In the genomic region with DNA sequence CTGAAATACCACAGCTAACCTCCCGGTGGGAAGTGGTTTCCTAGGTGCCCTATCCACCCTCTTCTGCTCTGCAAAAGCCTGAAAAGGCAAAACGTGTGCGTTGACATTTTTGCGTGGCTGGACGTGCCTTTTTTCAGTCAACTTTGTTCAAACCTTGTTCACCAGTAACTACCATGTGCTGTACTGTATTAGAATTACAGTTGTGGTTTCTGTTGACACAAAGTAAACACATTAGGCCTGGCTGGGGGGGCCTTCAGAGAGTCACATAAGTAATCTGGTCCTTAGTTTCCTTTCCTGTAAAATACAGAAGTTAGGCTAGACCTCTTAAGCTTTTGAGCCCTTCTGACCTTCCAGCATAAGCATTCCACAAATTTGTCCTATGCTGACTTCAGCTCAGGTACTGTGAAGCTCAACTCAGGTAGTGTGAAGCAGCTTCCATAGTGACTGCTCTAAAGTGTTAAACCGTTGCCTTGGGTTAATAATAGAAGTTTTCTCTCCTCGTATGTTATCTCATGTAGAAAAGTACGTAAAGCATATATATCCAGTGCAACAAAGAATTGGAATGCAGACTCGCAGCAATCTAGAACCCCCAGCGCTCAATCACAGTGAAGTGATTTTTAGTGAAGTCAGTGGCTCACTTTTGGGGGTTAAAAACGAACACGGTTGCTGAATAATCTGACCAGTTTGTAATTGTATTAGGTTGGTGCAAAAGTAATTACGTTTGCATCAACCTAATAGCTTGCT, we compare ENCODE assay signal across 8 cellular contexts.
DNase-seq lines count a peak whose midpoint lies in the region; ATAC-seq and TF ChIP-seq lines count a peak whose summit lies in the region.

No MANE protein-coding gene starts in this region.

- peak overlapping the region; percentile 90 to 94 for H3K9ac ChIP-seq in duodenal mucosa (ENCODE audit: low read depth in 1 of 2, low read length in 2 of 2)

- H3K9me3 ChIP-seq in duodenal mucosa (ENCODE audit: control insufficient read depth in 1 of 2, low read length in 2 of 2) = no peaks in the 10 kb centered on the region

- no peak for TF ChIP-seq CTCF in nephron progenitor cell (IDR thresholded peaks at IDR 0.05)

- H3K27me3 Mint-ChIP-seq in nephron progenitor cell (ENCODE audit: low read depth, poor library complexity) = peaks cover 5% of the 10 kb centered on the region

- peak overlapping the region; percentile 98 for H3K27ac Mint-ChIP-seq in nephron progenitor cell

- peaks cover 64% of the 10 kb centered on the region in 2 donors for H3K4me1 ChIP-seq in duodenal mucosa (ENCODE audit: control insufficient read depth in 1 of 2, insufficient read depth in 2 of 2, low read length in 2 of 2)

- peaks cover 52% of the 10 kb centered on the region for H3K36me3 Mint-ChIP-seq in nephron progenitor cell (ENCODE audit: low read depth)

- DNase-seq in ELR (ENCODE audit: low read depth) (peak; percentile 47), NOMO-1 treated with dmso at 0.1 percent for 144 hours (lab: John Stamatoyannopoulos, UW; ENCODE audit: unreplicated experiment) (peak; percentile 35), nephron progenitor cell (no peak), SHP77 (lab: John Stamatoyannopoulos, UW) (no peak), retina (no peak), ecto neural progenitor cell (ENCODE audit: low spot score) (no peak)

- no peaks in the 10 kb centered on the region for H3K9me3 Mint-ChIP-seq in nephron progenitor cell

- H3K4me3 ChIP-seq in duodenal mucosa (ENCODE audit: low read depth in 1 of 2, low read length in 2 of 2) = peak overlapping the region; percentile 81 to 93

- ATAC-seq in HG02870 (IDR thresholded peaks at IDR 0.05; ENCODE audit: unreplicated experiment) = no peak

- H3K4me3 Mint-ChIP-seq in nephron progenitor cell = peak overlapping the region; percentile 96

- H3K4me1 Mint-ChIP-seq in nephron progenitor cell = peaks cover 77% of the 10 kb centered on the region

- peaks cover 19 to 39% of the 10 kb centered on the region in 2 donors for H3K36me3 ChIP-seq in duodenal mucosa (ENCODE audit: control insufficient read depth in 1 of 2, insufficient read depth in 2 of 2, low read length in 2 of 2)

- H3K27me3 ChIP-seq in duodenal mucosa (ENCODE audit: control insufficient read depth in 1 of 2, insufficient read depth in 2 of 2, low read length in 2 of 2) = no peaks in the 10 kb centered on the region

- peak overlapping the region; percentile 49 for H3K27ac ChIP-seq in duodenal mucosa (ENCODE audit: low read depth, low read length)

Comparison
In these comparisons a context has a peak if more than half of its experiments do, and no peak if none do; other contexts are left out.
1. DNase-seq: peak in ELR (single experiment) and NOMO-1 treated with dmso at 0.1 percent for 144 hours (single experiment); none in nephron progenitor cell (single experiment), SHP77 (0 of 2), retina (single experiment) and ecto neural progenitor cell (single experiment).